8 cellular contexts compared by ENCODE assay signal in the genomic region with DNA sequence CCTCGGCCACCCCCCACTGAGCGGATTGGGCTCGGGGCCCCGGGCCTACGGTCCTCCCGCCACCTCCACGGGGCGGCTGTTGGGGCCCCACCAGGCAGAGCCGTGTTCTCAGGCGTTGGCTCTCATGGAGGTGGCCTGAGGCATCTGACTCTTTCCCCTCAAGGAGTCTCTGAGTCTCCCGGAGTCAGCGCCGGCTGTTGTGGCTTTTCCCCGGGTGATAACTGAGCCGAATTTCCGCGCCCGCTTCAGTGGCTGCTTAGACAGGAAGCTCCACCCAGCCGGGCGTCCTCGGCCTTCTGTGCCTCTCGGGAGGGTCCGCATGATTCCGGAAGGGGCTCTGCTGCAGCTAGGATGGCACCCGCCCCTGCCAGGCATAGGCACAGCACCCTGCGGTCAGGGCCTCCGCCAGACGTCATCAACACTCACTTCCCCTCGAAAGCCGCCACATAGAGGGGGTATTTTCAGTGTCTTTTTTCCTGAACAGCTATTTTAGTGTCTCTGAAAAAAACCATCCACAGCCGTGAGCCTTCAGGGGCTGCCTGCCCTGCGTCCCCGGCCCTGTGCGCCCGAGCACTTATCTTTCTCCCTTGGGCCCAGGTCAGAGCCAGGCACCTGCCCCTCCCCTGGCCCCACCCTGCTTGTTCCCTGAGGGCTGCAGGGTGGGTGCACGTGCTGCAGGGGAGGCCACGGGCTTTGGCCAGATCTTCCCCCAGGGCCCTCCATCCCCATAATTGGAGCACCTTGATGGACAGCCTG.
DNase-seq lines count a peak whose midpoint lies in the region; ATAC-seq and TF ChIP-seq lines count a peak whose summit lies in the region.

No MANE protein-coding gene starts in this region.

- ATAC-seq in HG03342 (IDR thresholded peaks at IDR 0.05; ENCODE audit: unreplicated experiment): peak; percentile 37
- ATAC-seq in stimulated activated naive CD8-positive, alpha-beta T cell treated with anti-CD3 and anti-CD28 coated beads, Interleukin-15, Interleukin-2, amounts not matched to agents 100 U/mL and 50 U/mL, for 24 hours: peak; percentile 83

- H3K27ac Mint-ChIP-seq in chondrocyte (ENCODE audit: unreplicated experiment): peak overlapping the region; percentile 65

- peaks cover 16 to 22% of the 10 kb centered on the region in 2 donors for H3K4me1 ChIP-seq in mucosa of rectum (ENCODE audit: control insufficient read depth in 2 of 2, insufficient read depth in 2 of 2, low read length in 2 of 2)

- no peaks in the 10 kb centered on the region for H3K27me3 Mint-ChIP-seq in chondrocyte (ENCODE audit: low read depth)

- no peaks in the 10 kb centered on the region for H3K9me3 ChIP-seq in mucosa of rectum (ENCODE audit: control insufficient read depth in 2 of 2, low read length in 2 of 2)

- H3K9ac ChIP-seq in mucosa of rectum (ENCODE audit: low read depth in 1 of 2, low read length in 2 of 2): peak overlapping the region; percentile 60 to 62

- peaks cover 20 to 25% of the 10 kb centered on the region in 2 donors for H3K36me3 ChIP-seq in mucosa of rectum (ENCODE audit: control insufficient read depth in 2 of 2, insufficient read depth in 2 of 2, low read length in 2 of 2)

- no peaks in the 10 kb centered on the region for H3K9me3 Mint-ChIP-seq in chondrocyte (ENCODE audit: low read depth)

- no peak for TF ChIP-seq CTCF in chondrocyte (IDR thresholded peaks at IDR 0.05)

- no peak overlapping the region for H3K4me3 Mint-ChIP-seq in chondrocyte (ENCODE audit: unreplicated experiment)

- H3K27ac ChIP-seq in mucosa of rectum (ENCODE audit: low read depth in 2 of 2, low read length in 2 of 2): peak overlapping the region; percentile 79 to 90

- H3K36me3 Mint-ChIP-seq in chondrocyte (ENCODE audit: low read depth): peaks cover 9% of the 10 kb centered on the region

- DNase-seq in GM19238 (ENCODE audit: insufficient read length, low spot score) (peak; percentile 90), chondrocyte (ENCODE audit: low spot score) (no peak), NCI-H128 (lab: John Stamatoyannopoulos, UW; ENCODE audit: unreplicated experiment) (no peak), DMS53 treated with DMSO at 0.1 percent for 48 hours (lab: John Stamatoyannopoulos, UW; ENCODE audit: unreplicated experiment) (no peak)
- DNase-seq in activated CD4-positive, CD25-positive, alpha-beta regulatory T cell treated with anti-CD3 and anti-CD28 coated beads, Interleukin-2, amount 50 U/mL, for 72 hours: peak; percentile 75
- peak; percentile 93 for DNase-seq in stimulated activated naive CD8-positive, alpha-beta T cell treated with anti-CD3 and anti-CD28 coated beads, Interleukin-15, Interleukin-2, amounts not matched to agents 100 U/mL and 50 U/mL, for 24 hours

- H3K27me3 ChIP-seq in mucosa of rectum (ENCODE audit: control insufficient read depth in 2 of 2, insufficient read depth in 2 of 2, low read length in 2 of 2): no peaks in the 10 kb centered on the region

- peak overlapping the region in 1 of 2 donors; percentile 55 for H3K4me3 ChIP-seq in mucosa of rectum (ENCODE audit: low read length in 2 of 2)

- peaks cover 32% of the 10 kb centered on the region for H3K4me1 Mint-ChIP-seq in chondrocyte (ENCODE audit: low read depth)

Comparison
In these comparisons a context has a peak if more than half of its experiments do, and no peak if none do; other contexts are left out.
1. DNase-seq: peak in GM19238 (single experiment), activated CD4-positive, CD25-positive, alpha-beta regulatory T cell treated with anti-CD3 and anti-CD28 coated beads, Interleukin-2, amount 50 U/mL, for 72 hours (single experiment) and stimulated activated naive CD8-positive, alpha-beta T cell treated with anti-CD3 and anti-CD28 coated beads, Interleukin-15, Interleukin-2, amounts not matched to agents 100 U/mL and 50 U/mL, for 24 hours (single experiment); none in chondrocyte (single experiment), NCI-H128 (single experiment) and DMS53 treated with DMSO at 0.1 percent for 48 hours (single experiment).